ENCODE assay signal across 34 cellular contexts in genomic region chr7:91492317-91492716, GRCh38.
"Had no signal": no experiment of that assay in that cellular context is flagged by ENCODE, and none has a peak within 500 bp of the region (broad histone marks: within the 10 kb centered on the region; RNA-seq: fewer than 3 reads in every experiment).

No MANE protein-coding gene starts in this region.

- H3K27me3 ChIP-seq: MG63 had no signal

- H3K4me3 ChIP-seq: MG63 had no signal

- H3K9ac ChIP-seq: KMS-11 had no signal

- H3K36me3 ChIP-seq: MG63 had no signal

- H3K9me3 ChIP-seq: MG63 had no signal

- H3K27ac ChIP-seq: KMS-11 had no signal

- DNase-seq: Karpas-422, Kasumi-1, MG63, MM.1S, MV-4-11, NCI-H1048, NCI-H1092, NCI-H1092 treated with DMSO at 0.1 percent for 48 hours, NCI-H1105, NCI-H1105 treated with DMSO at 0.1 percent for 48 hours, NCI-H1417, NCI-H1417 treated with DMSO at 0.1 percent for 48 hours, NCI-H1436, NCI-H1436 treated with DMSO at 0.1 percent for 48 hours, NCI-H146, NCI-H1694, NCI-H1694 treated with DMSO at 0.1 percent for 48 hours, NCI-H187, NCI-H187 treated with DMSO at 0.1 percent for 48 hours, NCI-H1930, NCI-H2029, NCI-H2029 treated with DMSO at 0.1 percent for 48 hours, NCI-H2081, NCI-H2081 treated with DMSO at 0.1 percent for 48 hours, NCI-H2107, NCI-H2171, NCI-H2171 treated with DMSO at 0.1 percent for 48 hours, NCI-H2227 treated with DMSO at 0.1 percent for 48 hours, NCI-H226, NCI-H345, NCI-H446, NCI-H446 treated with DMSO at 0.1 percent for 48 hours, NCI-H510A had no signal

- H3K4me2 ChIP-seq: KMS-11 had no signal
